In the genomic region with DNA sequence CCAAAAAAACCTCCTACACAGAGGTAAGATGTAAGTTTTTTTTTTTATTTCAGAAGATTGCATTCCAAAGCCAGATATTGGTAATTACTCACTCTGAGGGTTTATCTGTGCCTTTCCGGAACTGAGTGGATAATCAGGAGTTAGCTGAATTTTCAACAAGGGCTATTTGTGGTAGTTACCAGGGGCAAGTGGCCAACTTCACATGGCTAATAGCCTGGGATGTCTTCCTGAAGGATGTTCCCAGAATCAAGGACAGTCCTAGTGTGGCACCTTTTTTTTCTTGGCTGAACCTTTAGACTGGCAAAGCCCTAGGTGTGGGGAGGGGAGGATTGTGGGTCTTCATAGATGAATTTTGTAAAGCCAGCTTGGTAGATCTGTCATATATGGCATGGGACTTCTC, we compare ENCODE assay signal across 1 cellular context.
TF ChIP-seq lines count a peak whose summit lies in the region.

No MANE protein-coding gene starts in this region.

TF ChIP-seq in K562, 482 proteins besides CTCF, POLR2A, EP300 and RAD21 (continued from another document):
- TF ChIP-seq WHSC1 (IDR thresholded peaks at IDR 0.05; ENCODE audit: low read length) (no peak), MEF2A (IDR thresholded peaks at IDR 0.05; ENCODE audit: control insufficient read depth, low read depth, low read length) (no peak), ZNF41 (CRISPR knock-in tag; conservative IDR thresholded peaks at IDR 0.05) (no peak), EZH2 (IDR thresholded peaks at IDR 0.05; ENCODE audit: borderline replicate concordance, low read depth, low read length) (no peak), ZKSCAN8 (CRISPR knock-in tag; IDR thresholded peaks at IDR 0.05) (no peak), ZNF282 (CRISPR knock-in tag; IDR thresholded peaks at IDR 0.05) (no peak)
- TF ChIP-seq, protein P1, sequence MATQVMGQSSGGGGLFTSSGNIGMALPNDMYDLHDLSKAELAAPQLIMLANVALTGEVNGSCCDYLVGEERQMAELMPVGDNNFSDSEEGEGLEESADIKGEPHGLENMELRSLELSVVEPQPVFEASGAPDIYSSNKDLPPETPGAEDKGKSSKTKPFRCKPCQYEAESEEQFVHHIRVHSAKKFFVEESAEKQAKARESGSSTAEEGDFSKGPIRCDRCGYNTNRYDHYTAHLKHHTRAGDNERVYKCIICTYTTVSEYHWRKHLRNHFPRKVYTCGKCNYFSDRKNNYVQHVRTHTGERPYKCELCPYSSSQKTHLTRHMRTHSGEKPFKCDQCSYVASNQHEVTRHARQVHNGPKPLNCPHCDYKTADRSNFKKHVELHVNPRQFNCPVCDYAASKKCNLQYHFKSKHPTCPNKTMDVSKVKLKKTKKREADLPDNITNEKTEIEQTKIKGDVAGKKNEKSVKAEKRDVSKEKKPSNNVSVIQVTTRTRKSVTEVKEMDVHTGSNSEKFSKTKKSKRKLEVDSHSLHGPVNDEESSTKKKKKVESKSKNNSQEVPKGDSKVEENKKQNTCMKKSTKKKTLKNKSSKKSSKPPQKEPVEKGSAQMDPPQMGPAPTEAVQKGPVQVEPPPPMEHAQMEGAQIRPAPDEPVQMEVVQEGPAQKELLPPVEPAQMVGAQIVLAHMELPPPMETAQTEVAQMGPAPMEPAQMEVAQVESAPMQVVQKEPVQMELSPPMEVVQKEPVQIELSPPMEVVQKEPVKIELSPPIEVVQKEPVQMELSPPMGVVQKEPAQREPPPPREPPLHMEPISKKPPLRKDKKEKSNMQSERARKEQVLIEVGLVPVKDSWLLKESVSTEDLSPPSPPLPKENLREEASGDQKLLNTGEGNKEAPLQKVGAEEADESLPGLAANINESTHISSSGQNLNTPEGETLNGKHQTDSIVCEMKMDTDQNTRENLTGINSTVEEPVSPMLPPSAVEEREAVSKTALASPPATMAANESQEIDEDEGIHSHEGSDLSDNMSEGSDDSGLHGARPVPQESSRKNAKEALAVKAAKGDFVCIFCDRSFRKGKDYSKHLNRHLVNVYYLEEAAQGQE (CRISPR knock-in tag; IDR thresholded peaks at IDR 0.05; ENCODE audit: low read depth): no peak
- TF ChIP-seq, protein P2, sequence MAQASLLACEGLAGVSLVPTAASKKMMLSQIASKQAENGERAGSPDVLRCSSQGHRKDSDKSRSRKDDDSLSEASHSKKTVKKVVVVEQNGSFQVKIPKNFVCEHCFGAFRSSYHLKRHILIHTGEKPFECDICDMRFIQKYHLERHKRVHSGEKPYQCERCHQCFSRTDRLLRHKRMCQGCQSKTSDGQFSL (CRISPR knock-in tag; IDR thresholded peaks at IDR 0.05): no peak
- TF ChIP-seq, protein P2 (tag; IDR thresholded peaks at IDR 0.05): no peak
